20 cellular contexts compared by ENCODE assay signal in the genomic region with DNA sequence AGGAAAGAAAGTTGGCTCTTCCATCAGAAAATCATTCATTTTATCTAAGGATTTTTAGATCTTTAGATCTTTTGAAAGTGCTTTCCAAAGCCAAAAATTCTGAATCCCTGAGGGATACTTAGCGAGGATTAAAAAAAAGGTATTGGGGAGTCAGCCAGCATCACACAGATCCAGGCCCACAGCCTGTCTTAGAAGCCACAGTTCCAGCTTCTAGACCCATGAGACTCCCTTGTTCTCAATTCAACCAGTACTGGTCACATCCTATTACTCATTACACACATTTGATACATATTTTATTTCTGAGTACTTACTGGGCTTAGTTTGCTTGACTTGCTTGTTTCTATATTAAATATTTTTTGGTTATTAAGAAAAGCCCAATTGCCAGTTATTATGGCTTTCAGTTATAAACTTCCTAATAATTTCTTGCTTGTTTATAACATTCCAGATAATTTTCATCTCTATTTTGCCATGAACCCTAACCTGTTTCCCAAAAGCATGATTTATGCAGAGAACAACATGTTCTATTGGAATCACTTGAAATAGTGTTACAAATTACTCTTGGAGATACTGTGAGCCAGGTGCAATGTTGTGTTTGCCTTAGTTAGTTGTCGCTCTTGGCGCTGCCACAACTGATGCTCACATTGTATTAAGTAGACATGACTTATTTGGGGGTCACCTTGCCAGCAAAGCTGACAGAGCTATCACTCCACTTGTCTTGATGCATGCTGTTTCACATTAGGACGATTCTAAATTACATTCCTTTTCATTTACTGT. TPM values are rescaled to one million over a fixed set of nuclear protein-coding genes. Genes with fewer than 3 reads are reported as not detected.
"Had no signal": no experiment of that assay in that cellular context is flagged by ENCODE, and none has a peak within 500 bp of the region (broad histone marks: within the 10 kb centered on the region; RNA-seq: fewer than 3 reads in every experiment).

No MANE protein-coding gene starts in this region.

- H3K9me3 ChIP-seq: thoracic aorta, transverse colon had no signal

- H3K4me3 ChIP-seq: cardiac muscle cell, esophagus muscularis mucosa, heart right ventricle, lower lobe of right lung, neural progenitor cell, smooth muscle cell, thoracic aorta, transverse colon had no signal

- ATAC-seq: effector memory CD8-positive, alpha-beta T cell; left lobe of liver; lower lobe of right lung; natural killer cell; stimulated activated naive CD8-positive, alpha-beta T cell treated with anti-CD3 and anti-CD28 coated beads, Interleukin-15, Interleukin-2, amounts not matched to agents 100 U/mL and 50 U/mL, for 24 hours had no signal

- DNase-seq: cerebellar nuclear complex; effector memory CD8-positive, alpha-beta T cell; foreskin melanocyte; heart right ventricle; hypothalamus; lower lobe of right lung; natural killer cell; occipital lobe; stimulated activated CD4-positive, alpha-beta T cell treated with anti-CD3 and anti-CD28 coated beads, Interleukin-2, amount 100 ng/mL, for 48 hours; stimulated activated naive CD8-positive, alpha-beta T cell treated with anti-CD3 and anti-CD28 coated beads, Interleukin-15, Interleukin-2, amounts not matched to agents 100 U/mL and 50 U/mL, for 24 hours; transverse colon had no signal

- H3K36me3 ChIP-seq: cardiac muscle cell, esophagus muscularis mucosa, heart right ventricle, lower lobe of right lung, neural progenitor cell, thoracic aorta, transverse colon had no signal

- H3K27me3 ChIP-seq: cardiac muscle cell, esophagus muscularis mucosa, heart right ventricle, neural progenitor cell, transverse colon had no signal

- H3K27ac ChIP-seq: cardiac muscle cell, epithelial cell of prostate, heart right ventricle, lower lobe of right lung, neural progenitor cell, thoracic aorta, transverse colon had no signal

- H3K4me1 ChIP-seq: esophagus muscularis mucosa, lower lobe of right lung, neural progenitor cell, transverse colon had no signal

RNA-seq across cellular contexts. Expression of a gene that starts 49.6 kb away (rescaled TPM):
- total RNA-seq: cardiac muscle cell, mesothelial cell of epicardium, myocyte, natural killer cell, occipital lobe, smooth muscle cell had no signal
- polyA plus RNA-seq: smooth muscle cell had no signal
